Comparison of ENCODE assay signal across 20 cellular contexts in genomic region chr7:47654672-47655340, GRCh38.
DNase-seq lines count a peak whose midpoint lies in the region; ATAC-seq and TF ChIP-seq lines count a peak whose summit lies in the region.
"Had no signal": no experiment of that assay in that cellular context is flagged by ENCODE, and none has a peak within 500 bp of the region (broad histone marks: within the 10 kb centered on the region; RNA-seq: fewer than 3 reads in every experiment).

No MANE protein-coding gene starts in this region.

- BruUV-seq in PC-3 (replicated peaks; lab: Mats Ljungman, UMichigan), result no TSS peak

- H3K27ac ChIP-seq in PC-3 (ENCODE audit: low read length), result peak overlapping the region; percentile 99
- H3K27ac ChIP-seq in thyroid gland, result no peak overlapping the region
- H3K27ac ChIP-seq: heart left ventricle, parathyroid adenoma had no signal

- no peaks in the 10 kb centered on the region for H3K27me3 ChIP-seq in PC-3 (ENCODE audit: low read length)
- no peaks in the 10 kb centered on the region for H3K27me3 ChIP-seq in thyroid gland
- H3K27me3 ChIP-seq: heart left ventricle had no signal

- H3K4me2 ChIP-seq in PC-3 (ENCODE audit: low read length), result no peak overlapping the region

- no peaks in the 10 kb centered on the region for H3K9me3 ChIP-seq in PC-3 (ENCODE audit: low read length)
- H3K9me3 ChIP-seq in thyroid gland, result no peaks in the 10 kb centered on the region
- H3K9me3 ChIP-seq: heart left ventricle, mucosa of descending colon had no signal

- 0 out of 2 replicates have a peak overlapping the region, but pooled peaks have one; percentile 7 for H3K9ac ChIP-seq in PC-3 (ENCODE audit: low read length)
- H3K9ac ChIP-seq: parathyroid adenoma had no signal

- POLR2A ChIA-PET in PC-3 (lab: Charles Lee; ENCODE audit: unreplicated experiment), result no interaction called here

- H3K9me2 ChIP-seq in PC-3 (replicated peaks; ENCODE audit: low read length), result no peaks in the 10 kb centered on the region

- TF ChIP-seq CTCF in PC-3 (conservative IDR thresholded peaks at IDR 0.05; ENCODE audit: low read depth, low read length), result no peak
- no peak for TF ChIP-seq CTCF in fibroblast of mammary gland (conservative IDR thresholded peaks at IDR 0.05; ENCODE audit: control insufficient read depth, insufficient read depth, low read depth, low read length)
- TF ChIP-seq CTCF in thyroid gland (IDR thresholded peaks at IDR 0.05), result no peak

- 88 to 90% methylated on average over 13 to 16 of the region's 16 CpGs for WGBS in thyroid gland, 2 donors

- no peak for ATAC-seq in PC-3
- ATAC-seq in HG03521 (IDR thresholded peaks at IDR 0.05; ENCODE audit: unreplicated experiment), result no peak
- ATAC-seq: mucosa of descending colon had no signal

- intact Hi-C loops in PC-3 (cut with micrococcal nuclease) (no loop called here), posterior vena cava (cut with DNase I) (no loop called here), thyroid gland (cut with DNase I) (no loop called here)

- peaks cover 42% of the 10 kb centered on the region for H3K4me1 ChIP-seq in PC-3 (ENCODE audit: insufficient read depth, low read length)
- peaks cover 0 to 8% of the 10 kb centered on the region in 2 donors for H3K4me1 ChIP-seq in thyroid gland

- H3K36me3 ChIP-seq in PC-3 (ENCODE audit: low read depth, low read length) (no peaks in the 10 kb centered on the region), thyroid gland (no peaks in the 10 kb centered on the region)
- H3K36me3 ChIP-seq: heart left ventricle had no signal

- TF ChIP-seq POLR2A in thyroid gland (IDR thresholded peaks at IDR 0.05), result no peak

- H3K79me2 ChIP-seq in PC-3 (ENCODE audit: low read length), result no peaks in the 10 kb centered on the region
- H3K79me2 ChIP-seq: parathyroid adenoma had no signal

- H3F3A ChIP-seq in PC-3 (ENCODE audit: low read length, unreplicated experiment), result peaks cover 3% of the 10 kb centered on the region

- CTCF ChIA-PET in PC-3 (lab: Charles Lee), result interaction anchor here (0.7 kb wide), 1 partner anchor 289 kb away, joined by 4 read pairs; no protein-coding TSS in a partner anchor

- H4K20me1 ChIP-seq in PC-3 (ENCODE audit: low read length), result no peaks in the 10 kb centered on the region

- DNase-seq in CD1c-positive myeloid dendritic cell (ENCODE audit: extremely low spot score) (peak; percentile 67), PC-3 (no peak), fibroblast of mammary gland (ENCODE audit: low read depth) (peak; percentile 64), posterior vena cava (ENCODE audit: low spot score) (peak; percentile 70), GM19240 (ENCODE audit: insufficient read length, low spot score) (no peak), thyroid gland (no peak)
- no peak for DNase-seq in activated naive CD4-positive, alpha-beta T cell (lab: John Stamatoyannopoulos, UW)
- DNase-seq: activated CD4-positive, alpha-beta T cell treated with anti-CD3 and anti-CD28 coated beads, Interleukin-2, amount 50 U/mL, for 4 hours; activated T-cell treated with anti-CD3 and anti-CD28 coated beads, Interleukin-2, amount 50 U/mL, for 48 hours; cerebellar nuclear complex; DMS 273 treated with DMSO at 0.1 percent for 48 hours; heart left ventricle; Karpas-422; mucosa of descending colon; NCI-H146; NCI-H446 treated with DMSO at 0.1 percent for 48 hours; stimulated activated CD4-positive, alpha-beta T cell treated with anti-CD3 and anti-CD28 coated beads, Interleukin-15, amount 100 ng/mL, for 24 hours; substantia nigra had no signal

- no peak overlapping the region for H2AFZ ChIP-seq in PC-3 (ENCODE audit: low read length)

- no peak overlapping the region for H3K4me3 ChIP-seq in PC-3 (ENCODE audit: low read length)
- H3K4me3 ChIP-seq in fibroblast of mammary gland (ENCODE audit: control insufficient read depth, low read depth, low read length), result no peak overlapping the region
- no peak overlapping the region for H3K4me3 ChIP-seq in thyroid gland (replicated peaks in 1 of 3)
- H3K4me3 ChIP-seq: heart left ventricle, mucosa of descending colon had no signal

Comparison
In these comparisons a context has a peak if more than half of its experiments do, and no peak if none do; other contexts are left out.
1. DNase-seq: peak in CD1c-positive myeloid dendritic cell (single experiment), fibroblast of mammary gland (single experiment) and posterior vena cava (single experiment); none in PC-3 (single experiment), activated naive CD4-positive, alpha-beta T cell (0 of 4), GM19240 (single experiment) and thyroid gland (0 of 2).